Comparison of ENCODE assay signal across 1 cellular context in the genomic region with DNA sequence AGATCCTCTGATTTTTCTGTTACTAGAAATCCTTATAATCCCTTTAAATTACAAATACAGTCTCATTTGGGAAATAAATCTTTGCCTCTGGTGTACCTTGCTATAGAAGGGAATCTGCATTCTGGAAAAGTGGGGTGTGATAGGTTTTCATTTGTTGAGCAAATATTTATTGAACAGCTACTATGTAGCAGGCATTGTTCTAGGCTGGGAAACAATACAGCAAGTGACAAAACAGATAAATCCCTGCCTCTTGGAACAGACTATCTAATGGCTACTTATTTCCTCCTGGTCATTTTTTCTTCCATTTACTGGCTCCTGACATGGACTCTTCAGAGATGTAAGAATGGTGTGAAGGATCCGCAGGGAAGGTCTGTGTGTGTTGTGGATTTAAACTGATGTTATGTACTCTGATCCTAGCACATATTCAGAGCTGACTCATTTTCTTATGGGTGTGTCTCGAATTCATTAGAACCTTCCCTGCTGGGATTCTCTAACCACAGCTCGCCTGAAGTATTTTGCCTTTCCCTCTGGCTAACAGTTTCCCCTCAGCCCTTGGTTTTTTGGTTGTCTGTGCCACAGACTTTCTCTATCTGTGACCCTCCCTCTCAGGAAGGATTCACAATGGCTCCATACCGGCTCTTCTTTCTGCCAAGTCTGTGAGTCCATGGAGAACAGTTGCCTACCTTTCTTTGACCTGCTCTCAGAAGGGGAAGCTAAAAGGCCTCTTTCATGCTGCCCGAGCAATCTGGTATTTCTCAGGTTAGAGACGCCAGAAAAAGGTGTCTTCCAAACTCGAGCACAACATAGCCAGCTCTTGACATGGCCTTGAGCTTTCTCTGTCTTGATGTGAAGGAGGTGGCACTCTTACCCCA.
TF ChIP-seq lines count a peak whose summit lies in the region.

No MANE protein-coding gene starts in this region.

TF ChIP-seq in GM23338, 12 proteins besides CTCF, POLR2A, EP300 and RAD21 (continued from another document):
- TF ChIP-seq, protein P1, sequence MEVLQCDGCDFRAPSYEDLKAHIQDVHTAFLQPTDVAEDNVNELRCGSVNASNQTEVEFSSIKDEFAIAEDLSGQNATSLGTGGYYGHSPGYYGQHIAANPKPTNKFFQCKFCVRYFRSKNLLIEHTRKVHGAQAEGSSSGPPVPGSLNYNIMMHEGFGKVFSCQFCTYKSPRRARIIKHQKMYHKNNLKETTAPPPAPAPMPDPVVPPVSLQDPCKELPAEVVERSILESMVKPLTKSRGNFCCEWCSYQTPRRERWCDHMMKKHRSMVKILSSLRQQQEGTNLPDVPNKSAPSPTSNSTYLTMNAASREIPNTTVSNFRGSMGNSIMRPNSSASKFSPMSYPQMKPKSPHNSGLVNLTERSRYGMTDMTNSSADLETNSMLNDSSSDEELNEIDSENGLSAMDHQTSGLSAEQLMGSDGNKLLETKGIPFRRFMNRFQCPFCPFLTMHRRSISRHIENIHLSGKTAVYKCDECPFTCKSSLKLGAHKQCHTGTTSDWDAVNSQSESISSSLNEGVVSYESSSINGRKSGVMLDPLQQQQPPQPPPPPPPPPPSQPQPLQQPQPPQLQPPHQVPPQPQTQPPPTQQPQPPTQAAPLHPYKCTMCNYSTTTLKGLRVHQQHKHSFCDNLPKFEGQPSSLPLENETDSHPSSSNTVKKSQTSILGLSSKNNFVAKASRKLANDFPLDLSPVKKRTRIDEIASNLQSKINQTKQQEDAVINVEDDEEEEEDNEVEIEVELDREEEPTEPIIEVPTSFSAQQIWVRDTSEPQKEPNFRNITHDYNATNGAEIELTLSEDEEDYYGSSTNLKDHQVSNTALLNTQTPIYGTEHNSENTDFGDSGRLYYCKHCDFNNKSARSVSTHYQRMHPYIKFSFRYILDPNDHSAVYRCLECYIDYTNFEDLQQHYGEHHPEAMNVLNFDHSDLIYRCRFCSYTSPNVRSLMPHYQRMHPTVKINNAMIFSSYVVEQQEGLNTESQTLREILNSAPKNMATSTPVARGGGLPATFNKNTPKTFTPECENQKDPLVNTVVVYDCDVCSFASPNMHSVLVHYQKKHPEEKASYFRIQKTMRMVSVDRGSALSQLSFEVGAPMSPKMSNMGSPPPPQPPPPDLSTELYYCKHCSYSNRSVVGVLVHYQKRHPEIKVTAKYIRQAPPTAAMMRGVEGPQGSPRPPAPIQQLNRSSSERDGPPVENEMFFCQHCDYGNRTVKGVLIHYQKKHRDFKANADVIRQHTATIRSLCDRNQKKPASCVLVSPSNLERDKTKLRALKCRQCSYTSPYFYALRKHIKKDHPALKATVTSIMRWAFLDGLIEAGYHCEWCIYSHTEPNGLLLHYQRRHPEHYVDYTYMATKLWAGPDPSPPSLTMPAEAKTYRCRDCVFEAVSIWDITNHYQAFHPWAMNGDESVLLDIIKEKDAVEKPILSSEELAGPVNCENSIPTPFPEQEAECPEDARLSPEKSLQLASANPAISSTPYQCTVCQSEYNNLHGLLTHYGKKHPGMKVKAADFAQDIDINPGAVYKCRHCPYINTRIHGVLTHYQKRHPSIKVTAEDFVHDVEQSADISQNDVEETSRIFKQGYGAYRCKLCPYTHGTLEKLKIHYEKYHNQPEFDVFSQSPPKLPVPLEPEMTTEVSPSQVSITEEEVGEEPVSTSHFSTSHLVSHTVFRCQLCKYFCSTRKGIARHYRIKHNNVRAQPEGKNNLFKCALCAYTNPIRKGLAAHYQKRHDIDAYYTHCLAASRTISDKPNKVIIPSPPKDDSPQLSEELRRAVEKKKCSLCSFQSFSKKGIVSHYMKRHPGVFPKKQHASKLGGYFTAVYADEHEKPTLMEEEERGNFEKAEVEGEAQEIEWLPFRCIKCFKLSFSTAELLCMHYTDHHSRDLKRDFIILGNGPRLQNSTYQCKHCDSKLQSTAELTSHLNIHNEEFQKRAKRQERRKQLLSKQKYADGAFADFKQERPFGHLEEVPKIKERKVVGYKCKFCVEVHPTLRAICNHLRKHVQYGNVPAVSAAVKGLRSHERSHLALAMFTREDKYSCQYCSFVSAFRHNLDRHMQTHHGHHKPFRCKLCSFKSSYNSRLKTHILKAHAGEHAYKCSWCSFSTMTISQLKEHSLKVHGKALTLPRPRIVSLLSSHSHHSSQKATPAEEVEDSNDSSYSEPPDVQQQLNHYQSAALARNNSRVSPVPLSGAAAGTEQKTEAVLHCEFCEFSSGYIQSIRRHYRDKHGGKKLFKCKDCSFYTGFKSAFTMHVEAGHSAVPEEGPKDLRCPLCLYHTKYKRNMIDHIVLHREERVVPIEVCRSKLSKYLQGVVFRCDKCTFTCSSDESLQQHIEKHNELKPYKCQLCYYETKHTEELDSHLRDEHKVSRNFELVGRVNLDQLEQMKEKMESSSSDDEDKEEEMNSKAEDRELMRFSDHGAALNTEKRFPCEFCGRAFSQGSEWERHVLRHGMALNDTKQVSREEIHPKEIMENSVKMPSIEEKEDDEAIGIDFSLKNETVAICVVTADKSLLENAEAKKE (CRISPR knock-in tag; IDR thresholded peaks at IDR 0.05): no peak
- TF ChIP-seq, protein P2, sequence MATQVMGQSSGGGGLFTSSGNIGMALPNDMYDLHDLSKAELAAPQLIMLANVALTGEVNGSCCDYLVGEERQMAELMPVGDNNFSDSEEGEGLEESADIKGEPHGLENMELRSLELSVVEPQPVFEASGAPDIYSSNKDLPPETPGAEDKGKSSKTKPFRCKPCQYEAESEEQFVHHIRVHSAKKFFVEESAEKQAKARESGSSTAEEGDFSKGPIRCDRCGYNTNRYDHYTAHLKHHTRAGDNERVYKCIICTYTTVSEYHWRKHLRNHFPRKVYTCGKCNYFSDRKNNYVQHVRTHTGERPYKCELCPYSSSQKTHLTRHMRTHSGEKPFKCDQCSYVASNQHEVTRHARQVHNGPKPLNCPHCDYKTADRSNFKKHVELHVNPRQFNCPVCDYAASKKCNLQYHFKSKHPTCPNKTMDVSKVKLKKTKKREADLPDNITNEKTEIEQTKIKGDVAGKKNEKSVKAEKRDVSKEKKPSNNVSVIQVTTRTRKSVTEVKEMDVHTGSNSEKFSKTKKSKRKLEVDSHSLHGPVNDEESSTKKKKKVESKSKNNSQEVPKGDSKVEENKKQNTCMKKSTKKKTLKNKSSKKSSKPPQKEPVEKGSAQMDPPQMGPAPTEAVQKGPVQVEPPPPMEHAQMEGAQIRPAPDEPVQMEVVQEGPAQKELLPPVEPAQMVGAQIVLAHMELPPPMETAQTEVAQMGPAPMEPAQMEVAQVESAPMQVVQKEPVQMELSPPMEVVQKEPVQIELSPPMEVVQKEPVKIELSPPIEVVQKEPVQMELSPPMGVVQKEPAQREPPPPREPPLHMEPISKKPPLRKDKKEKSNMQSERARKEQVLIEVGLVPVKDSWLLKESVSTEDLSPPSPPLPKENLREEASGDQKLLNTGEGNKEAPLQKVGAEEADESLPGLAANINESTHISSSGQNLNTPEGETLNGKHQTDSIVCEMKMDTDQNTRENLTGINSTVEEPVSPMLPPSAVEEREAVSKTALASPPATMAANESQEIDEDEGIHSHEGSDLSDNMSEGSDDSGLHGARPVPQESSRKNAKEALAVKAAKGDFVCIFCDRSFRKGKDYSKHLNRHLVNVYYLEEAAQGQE (IDR thresholded peaks at IDR 0.05; ENCODE audit: unreplicated experiment): no peak
- TF ChIP-seq JUNB (IDR thresholded peaks at IDR 0.05; ENCODE audit: unreplicated experiment) (no peak), CREB1 (CRISPR knock-in tag; IDR thresholded peaks at IDR 0.05; ENCODE audit: low read depth) (no peak), POLR2AphosphoS5 (IDR thresholded peaks at IDR 0.05; ENCODE audit: low read depth) (no peak)
